In the genomic region with DNA sequence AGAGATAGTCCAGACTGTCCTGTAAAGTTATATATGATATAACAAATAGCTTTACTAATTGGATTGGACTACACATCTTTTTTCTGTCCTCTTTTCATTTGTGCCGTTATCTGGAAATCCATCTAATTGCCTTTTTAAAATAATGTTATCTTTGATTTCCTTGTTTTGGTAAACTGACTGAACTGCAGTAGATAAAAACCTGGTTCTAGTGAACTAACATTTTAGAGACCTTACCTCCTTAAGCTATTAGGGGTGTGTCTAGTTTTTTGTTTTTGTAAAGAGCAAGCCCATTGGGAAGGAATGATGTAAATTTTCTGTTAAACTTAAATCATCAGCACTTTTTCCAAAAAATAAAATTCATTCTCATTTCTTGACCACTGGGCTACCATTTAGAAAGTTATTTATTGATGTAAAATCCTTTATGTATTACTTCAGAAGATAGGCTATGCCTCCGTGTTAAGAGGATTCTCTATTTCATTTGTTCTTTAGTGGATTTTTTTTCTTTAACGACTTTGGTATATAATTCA, we compare ENCODE assay signal across 8 cellular contexts.
A peak's percentile ranks its signal among the peaks of the same experiment; 100 is the strongest.
DNase-seq lines count a peak whose midpoint lies in the region; ATAC-seq and TF ChIP-seq lines count a peak whose summit lies in the region.

No MANE protein-coding gene starts in this region.

- ATAC-seq in RWPE2 (ENCODE audit: low read depth), result no peak

- H3K4me1 ChIP-seq in RWPE2 (ENCODE audit: insufficient read depth, poor library complexity, severe bottlenecking), result peaks cover 23% of the 10 kb centered on the region

- peaks cover 56% of the 10 kb centered on the region for H3K36me3 ChIP-seq in RWPE2 (ENCODE audit: low read depth)

- H3K27me3 ChIP-seq in RWPE2 (ENCODE audit: insufficient read depth, poor library complexity, severe bottlenecking), result no peaks in the 10 kb centered on the region

- peak overlapping the region; percentile 81 for H3K27ac ChIP-seq in RWPE2 (ENCODE audit: poor library complexity, severe bottlenecking)

- peak overlapping the region; percentile 89; the same call in 1 of the 2 replicates for H3K4me3 ChIP-seq in GM08714 (ENCODE audit: low read length)
- H3K4me3 ChIP-seq in RWPE2 (ENCODE audit: severe bottlenecking), result peak overlapping the region; percentile 69
- H3K4me3 ChIP-seq in fibroblast of pulmonary artery (replicated peaks; ENCODE audit: low read depth, low read length), result peak overlapping the region; percentile 87
- peak overlapping the region; percentile 97 for H3K4me3 ChIP-seq in skeletal muscle cell (ENCODE audit: low read depth, low read length)

- H3K9me3 ChIP-seq in RWPE2 (ENCODE audit: severe bottlenecking), result no peaks in the 10 kb centered on the region

- no peak for TF ChIP-seq CTCF in RWPE2 (IDR thresholded peaks at IDR 0.05; ENCODE audit: poor library complexity, severe bottlenecking)
- TF ChIP-seq CTCF in fibroblast of pulmonary artery (IDR thresholded peaks at IDR 0.05; ENCODE audit: low read length, missing control alignments), result no peak
- no peak for TF ChIP-seq CTCF in GM20000 (IDR thresholded peaks at IDR 0.05; ENCODE audit: extremely low read depth, missing control alignments)

- DNase-seq in RWPE2 (ENCODE audit: low spot score) (no peak), fibroblast of pulmonary artery (ENCODE audit: low read depth) (no peak), skeletal muscle cell (ENCODE audit: low read depth) (no peak), GM20000 (ENCODE audit: low spot score) (no peak), HuH-7.5 (ENCODE audit: low spot score) (no peak)
- no peak for DNase-seq in stimulated activated CD4-positive, alpha-beta T cell treated with anti-CD3 and anti-CD28 coated beads, Interleukin-4, amount 100 ng/mL, for 24 hours
- no peak for DNase-seq in NK-92 treated with Interleukin-12 subunit alpha and Interleukin-12 subunit beta, amount 100 ng/mL, for 24 hours (lab: John Stamatoyannopoulos, UW)
